In the genomic region with DNA sequence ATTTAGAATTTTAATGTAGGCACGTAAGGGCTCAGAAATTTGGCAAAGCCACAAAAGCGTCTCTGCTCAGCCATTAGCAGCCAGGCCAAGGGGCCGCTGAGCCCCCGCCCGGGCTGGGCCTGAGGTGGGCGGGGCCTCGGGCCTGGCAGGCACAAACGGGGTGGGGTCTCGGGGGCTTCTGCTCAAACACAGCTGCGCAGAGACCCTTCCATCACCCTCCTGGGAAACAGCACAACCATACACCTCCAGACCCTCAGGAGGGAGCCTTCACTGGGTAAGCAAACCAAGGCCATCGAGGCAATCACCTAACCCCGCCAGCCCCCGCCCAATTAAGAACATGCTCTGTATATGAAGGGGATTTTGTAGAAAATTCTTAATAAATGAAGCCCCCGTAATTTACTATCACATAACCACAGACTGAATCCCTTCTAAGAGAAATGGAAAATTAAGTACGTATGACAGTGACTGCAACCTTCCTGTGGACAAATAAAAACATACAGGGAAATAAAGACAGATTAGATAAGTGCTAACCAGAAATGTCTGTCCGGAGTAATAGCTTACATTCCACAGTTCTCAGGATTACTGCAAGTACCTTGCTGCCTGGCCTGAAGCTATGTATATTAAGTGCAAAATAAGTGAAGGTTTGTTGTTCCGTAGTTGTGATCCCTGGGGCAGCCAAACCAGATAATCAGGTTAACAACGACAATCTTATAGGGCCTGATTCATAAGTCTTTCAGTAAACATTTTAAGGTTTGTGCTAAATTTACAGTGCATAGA, we compare ENCODE assay signal across 10 cellular contexts. TPM values are rescaled to one million over a fixed set of nuclear protein-coding genes. Genes with fewer than 3 reads are reported as not detected.
DNase-seq lines count a peak whose midpoint lies in the region; ATAC-seq and TF ChIP-seq lines count a peak whose summit lies in the region.
"Had no signal": no experiment of that assay in that cellular context is flagged by ENCODE, and none has a peak within 500 bp of the region (broad histone marks: within the 10 kb centered on the region; RNA-seq: fewer than 3 reads in every experiment).

No MANE protein-coding gene starts in this region.

- no peaks in the 10 kb centered on the region for H3K27me3 ChIP-seq in IMR-90 (ENCODE audit: control insufficient read depth, insufficient read depth, low read length)
- H3K27me3 ChIP-seq in kidney epithelial cell (ENCODE audit: control insufficient read depth, insufficient read depth, low read length): no peaks in the 10 kb centered on the region

- TF ChIP-seq CTCF in IMR-90 (conservative IDR thresholded peaks at IDR 0.05; ENCODE audit: low read depth, low read length) (no peak), brain (conservative IDR thresholded peaks at IDR 0.05) (no peak), kidney epithelial cell (IDR thresholded peaks at IDR 0.05; ENCODE audit: insufficient read depth, low read length, poor library complexity, severe bottlenecking) (no peak)

- H3K27ac ChIP-seq in IMR-90 (ENCODE audit: insufficient read depth, low read length): no peak overlapping the region; the same call in 1 of the 2 replicates
- H3K27ac ChIP-seq: SK-N-MC had no signal

- H3K27me3 Mint-ChIP-seq in brain: peaks cover 8% of the 10 kb centered on the region

- H3K9ac ChIP-seq in IMR-90 (ENCODE audit: low read depth, low read length): no peak overlapping the region; the same call in 1 of the 2 replicates

- H3K18ac ChIP-seq in IMR-90 (ENCODE audit: low read depth, low read length): no peak overlapping the region

- POLR2A ChIA-PET in IMR-90 (lab: Charles Lee; ENCODE audit: unreplicated experiment): no interaction called here

- 0 out of 3 replicates have a peak overlapping the region, but pooled peaks have one; percentile 30 for H2BK15ac ChIP-seq in IMR-90 (ENCODE audit: low read depth, low read length)

- H2BK5ac ChIP-seq in IMR-90 (ENCODE audit: low read depth, low read length, poor library complexity, severe bottlenecking): peak overlapping the region; percentile 18

- no peaks in the 10 kb centered on the region for H3K9me3 ChIP-seq in IMR-90 (ENCODE audit: control insufficient read depth, insufficient read depth, low read length)

- peak overlapping the region; percentile 81 for H3K4me2 ChIP-seq in IMR-90 (ENCODE audit: low read depth, low read length)

- peak overlapping the region in 1 of 2 experiments; percentile 72; a peak in 2 of 4 replicates for H4K8ac ChIP-seq in IMR-90 (ENCODE audit: low read depth in 2 of 2, low read length in 2 of 2)

- peak overlapping the region; percentile 78; the same call in 1 of the 2 replicates for H3K14ac ChIP-seq in IMR-90 (replicated peaks; ENCODE audit: low read depth, low read length)

- H3K9me1 ChIP-seq in IMR-90 (ENCODE audit: insufficient read depth, low read length): peaks cover 2% of the 10 kb centered on the region; the same call in 1 of the 2 replicates

- H2AK9ac ChIP-seq in IMR-90 (replicated peaks; ENCODE audit: low read depth, low read length, poor library complexity): no peak overlapping the region

- peak overlapping the region; percentile 93 to 97 (median 94) for H3K27ac Mint-ChIP-seq in brain
- no peak overlapping the region for H3K27ac Mint-ChIP-seq in stimulated activated effector memory CD8-positive, alpha-beta T cell treated with anti-CD3 and anti-CD28 coated beads, Interleukin-12 subunit alpha, Interleukin-12 subunit beta, amount 100 ng/mL, for 72 hours

- peaks cover 15% of the 10 kb centered on the region for H3K36me3 Mint-ChIP-seq in brain
- H3K36me3 Mint-ChIP-seq in stimulated activated effector memory CD8-positive, alpha-beta T cell treated with anti-CD3 and anti-CD28 coated beads, Interleukin-12 subunit alpha, Interleukin-12 subunit beta, amount 100 ng/mL, for 72 hours: peaks cover 67% of the 10 kb centered on the region

- peaks cover 13% of the 10 kb centered on the region for H3K4me1 ChIP-seq in IMR-90 (ENCODE audit: control insufficient read depth, insufficient read depth, low read length)

- peak overlapping the region; percentile 43; the same call in 1 of the 2 replicates for H4K5ac ChIP-seq in IMR-90 (ENCODE audit: low read depth, low read length)

- H3K4me3 ChIP-seq in IMR-90 (ENCODE audit: insufficient read depth, low read depth, low read length): peak overlapping the region; percentile 30; the same call in 1 of the 2 replicates
- H3K4me3 ChIP-seq in kidney epithelial cell (ENCODE audit: low read depth, low read length): peak overlapping the region; percentile 86
- H3K4me3 ChIP-seq: SK-N-MC had no signal

- no peak overlapping the region for H2AK5ac ChIP-seq in IMR-90 (ENCODE audit: low read depth, low read length)

- 21% methylated on average over 4 of the region's 18 CpGs; no CpG with 5 or more reads in 1 of the 2 experiments for WGBS in IMR-90 (ENCODE audit: extremely low coverage in 2 of 2, insufficient read length in 1 of 2), 2 experiments

- H2BK20ac ChIP-seq in IMR-90 (ENCODE audit: low read depth, low read length): no peak overlapping the region

- peak overlapping the region; percentile 62 for H2AFZ ChIP-seq in IMR-90 (replicated peaks; ENCODE audit: low read length, poor library complexity)

- no peak overlapping the region; the same call in 1 of the 2 replicates for H4K91ac ChIP-seq in IMR-90 (ENCODE audit: insufficient read depth, low read depth, low read length)

- peak overlapping the region; percentile 84 to 92 (median 91) for H3K4me3 Mint-ChIP-seq in brain
- peak overlapping the region; percentile 76 for H3K4me3 Mint-ChIP-seq in stimulated activated effector memory CD8-positive, alpha-beta T cell treated with anti-CD3 and anti-CD28 coated beads, Interleukin-12 subunit alpha, Interleukin-12 subunit beta, amount 100 ng/mL, for 72 hours

- peaks cover 0 to 2% (median 0%) of the 10 kb centered on the region in 5 experiments for H3K9me3 Mint-ChIP-seq in brain
- H3K9me3 Mint-ChIP-seq in stimulated activated effector memory CD8-positive, alpha-beta T cell treated with anti-CD3 and anti-CD28 coated beads, Interleukin-12 subunit alpha, Interleukin-12 subunit beta, amount 100 ng/mL, for 72 hours: no peaks in the 10 kb centered on the region

- no peak overlapping the region for H3K56ac ChIP-seq in IMR-90 (ENCODE audit: extremely low read depth, insufficient read depth, low read length)

- no peaks in the 10 kb centered on the region; the same call in 1 of the 2 replicates for H3K36me3 ChIP-seq in IMR-90 (ENCODE audit: control insufficient read depth, insufficient read depth, low read length)
- no peaks in the 10 kb centered on the region for H3K36me3 ChIP-seq in kidney epithelial cell (ENCODE audit: control insufficient read depth, insufficient read depth, low read length)

- no peak overlapping the region; the same call in 1 of the 2 replicates for H2BK120ac ChIP-seq in IMR-90 (ENCODE audit: low read depth, low read length)

- intact Hi-C loops in IMR-90 (cut with micrococcal nuclease): loop anchor here (2.0 to 5.0 kb wide), 2 partner anchors 88 to 135 kb away; no protein-coding TSS in a partner anchor

- H3K23ac ChIP-seq in IMR-90 (ENCODE audit: low read depth, low read length): peak overlapping the region; percentile 61; the same call in 1 of the 2 replicates

- no peak for TF ChIP-seq POLR2A in IMR-90 (IDR thresholded peaks at IDR 0.05; ENCODE audit: low read depth, low read length)

- H3K79me1 ChIP-seq in IMR-90 (ENCODE audit: low read depth in 1 of 2, low read length in 2 of 2): peaks cover 1 to 32% of the 10 kb centered on the region in 2 experiments; a peak in 2 of 4 replicates

- ATAC-seq in IMR-90 (ENCODE audit: low read depth) (no peak), HG03378 (IDR thresholded peaks at IDR 0.05; ENCODE audit: unreplicated experiment) (no peak)
- no peak for ATAC-seq in stimulated activated effector memory CD8-positive, alpha-beta T cell treated with anti-CD3 and anti-CD28 coated beads, Interleukin-12 subunit alpha, Interleukin-12 subunit beta, amount 100 ng/mL, for 72 hours

- no peak for TF ChIP-seq RAD21 in IMR-90 (IDR thresholded peaks at IDR 0.05; ENCODE audit: low read length)

- CTCF ChIA-PET in IMR-90 (lab: Yijun Ruan, JAX): interaction anchor here (1.3 kb wide), 1 partner anchor 29 kb away, joined by 3 read pairs; no protein-coding TSS in a partner anchor

- peaks cover 11% of the 10 kb centered on the region; the same call in 1 of the 2 replicates for H4K20me1 ChIP-seq in IMR-90 (ENCODE audit: insufficient read depth, low read length)

- in situ Hi-C loops in IMR-90 (cut with MboI; ENCODE audit: low sequenced_read_pairs): loop anchor here (10.0 kb wide), 1 partner anchor 265 kb away; no protein-coding TSS in a partner anchor

- H3K4me1 Mint-ChIP-seq in brain: peaks cover 90% of the 10 kb centered on the region
- peaks cover 52% of the 10 kb centered on the region for H3K4me1 Mint-ChIP-seq in stimulated activated effector memory CD8-positive, alpha-beta T cell treated with anti-CD3 and anti-CD28 coated beads, Interleukin-12 subunit alpha, Interleukin-12 subunit beta, amount 100 ng/mL, for 72 hours

- dilution Hi-C loops in IMR-90 (cut with HindIII; ENCODE audit: low sequenced_read_pairs, unreplicated experiment): no loop called here

- peak overlapping the region; percentile 37; the same call in 1 of the 2 replicates for H3K4ac ChIP-seq in IMR-90 (ENCODE audit: low read depth, low read length)

- BruUV-seq in IMR-90 (replicated peaks; lab: Mats Ljungman, UMichigan): no TSS peak

- DNase-seq in IMR-90 (no peak), kidney epithelial cell (ENCODE audit: low read depth) (no peak), SKM-1 treated with dmso at 0.1 percent for 144 hours (lab: John Stamatoyannopoulos, UW; ENCODE audit: unreplicated experiment) (no peak), NCI-H2171 (lab: John Stamatoyannopoulos, UW) (no peak), NOMO-1 (lab: John Stamatoyannopoulos, UW; ENCODE audit: unreplicated experiment in 2 of 2) (no peak)
- no peak for DNase-seq in stimulated activated effector memory CD8-positive, alpha-beta T cell treated with anti-CD3 and anti-CD28 coated beads, Interleukin-12 subunit alpha, Interleukin-12 subunit beta, amount 100 ng/mL, for 72 hours (ENCODE audit: low spot score in 2 of 2)
- DNase-seq: stimulated activated CD4-positive, alpha-beta T cell treated with anti-CD3 and anti-CD28 coated beads, Interleukin-2, amount 100 ng/mL, for 24 hours had no signal

TF ChIP-seq in IMR-90, 13 proteins besides CTCF, POLR2A, EP300 and RAD21 (continues in another document):
- TF ChIP-seq USF2 (IDR thresholded peaks at IDR 0.05; ENCODE audit: low read depth, low read length): no peak

RNA-seq across cellular contexts. Expression of gene NEDD9, which starts 3.0 kb away (rescaled TPM):
- total RNA-seq in IMR-90 (2012; rRNA removed): 16.5 and 16.7 TPM in 2 replicates
- polyA plus RNA-seq in IMR-90 (2012; rRNA removed): 7.6 and 8.2 TPM in 2 replicates
- polyA plus RNA-seq in IMR-90 (2012; cell fraction: cytosol; rRNA removed): 5.4 and 7.2 TPM in 2 replicates
- polyA plus RNA-seq in IMR-90 (2012; cell fraction: nucleus; rRNA removed; ENCODE audit: low replicate concordance): 9.9 and 17.1 TPM in 2 replicates
- polyA plus RNA-seq in brain (ENCODE audit: insufficient read depth, low read depth, low replicate concordance): 6.3 TPM
- total RNA-seq in kidney epithelial cell: 48.3 and 53.5 TPM in 2 replicates
